ENCODE assay signal across 10 cellular contexts in the genomic region with DNA sequence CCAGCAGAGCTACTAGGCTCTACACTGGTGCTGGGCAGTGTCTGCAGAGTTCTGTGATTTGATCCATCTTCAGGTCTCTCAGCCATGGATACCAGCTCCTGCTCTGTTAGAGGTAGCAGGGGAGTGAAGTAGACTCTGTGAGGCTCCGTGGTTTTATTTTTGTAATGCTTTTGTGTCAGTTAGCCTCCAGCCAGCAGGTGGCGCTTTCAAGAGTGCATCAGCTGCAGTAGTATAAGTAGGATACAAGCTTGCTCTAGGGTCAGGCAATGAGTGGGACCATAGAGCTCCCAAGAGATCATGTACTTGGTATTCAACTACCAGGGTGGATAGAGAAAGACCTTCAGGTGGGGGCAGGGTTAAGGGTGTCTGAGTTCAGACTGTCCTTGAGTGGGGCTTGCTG.
A peak's percentile ranks its signal among the peaks of the same experiment; 100 is the strongest.
DNase-seq lines count a peak whose midpoint lies in the region; ATAC-seq, FAIRE-seq and TF ChIP-seq lines count a peak whose summit lies in the region.
"Had no signal": no experiment of that assay in that cellular context is flagged by ENCODE, and none has a peak within 500 bp of the region (broad histone marks: within the 10 kb centered on the region; RNA-seq: fewer than 3 reads in every experiment).

No MANE protein-coding gene starts in this region.

- H3K27me3 Mint-ChIP-seq in progenitor cell of endocrine pancreas, result no peaks in the 10 kb centered on the region

- TF ChIP-seq CTCF in progenitor cell of endocrine pancreas (IDR thresholded peaks at IDR 0.05; ENCODE audit: unreplicated experiment), result peak; percentile 22

- peaks cover 15% of the 10 kb centered on the region for H3K9me3 Mint-ChIP-seq in progenitor cell of endocrine pancreas (ENCODE audit: low read depth)

- no peak for FAIRE-seq in GM12891 (lab: Jason Lieb, UNC)

- peak; percentile 35 to 39 for DNase-seq in activated CD4-positive, alpha-beta T cell treated with anti-CD3 and anti-CD28 coated beads, Interleukin-2, amount 50 U/mL, for 48 hours
- DNase-seq in progenitor cell of endocrine pancreas (ENCODE audit: low spot score, unreplicated experiment) (no peak), nucleus accumbens (lab: John Stamatoyannopoulos, UW) (no peak), SKM-1 (lab: John Stamatoyannopoulos, UW; ENCODE audit: unreplicated experiment) (no peak), GM12891 (ENCODE audit: insufficient read length, low spot score) (no peak)
- DNase-seq: NCI-H1092 had no signal

- ATAC-seq in GM18502 (IDR thresholded peaks at IDR 0.05; ENCODE audit: poor library complexity, unreplicated experiment) (peak; percentile 70), HG02885 (IDR thresholded peaks at IDR 0.05; ENCODE audit: poor library complexity, unreplicated experiment) (peak; percentile 48)
- ATAC-seq: gastroesophageal sphincter; naive thymus-derived CD8-positive, alpha-beta T cell had no signal

- no peak overlapping the region for H3K27ac Mint-ChIP-seq in progenitor cell of endocrine pancreas
- H3K27ac Mint-ChIP-seq: naive thymus-derived CD8-positive, alpha-beta T cell had no signal

- H3K4me1 Mint-ChIP-seq in progenitor cell of endocrine pancreas (ENCODE audit: low read depth), result no peaks in the 10 kb centered on the region
- H3K4me1 Mint-ChIP-seq: naive thymus-derived CD8-positive, alpha-beta T cell had no signal

- no peak overlapping the region for H3K4me3 Mint-ChIP-seq in progenitor cell of endocrine pancreas (ENCODE audit: low read depth)
- H3K4me3 Mint-ChIP-seq: naive thymus-derived CD8-positive, alpha-beta T cell had no signal

- H3K36me3 Mint-ChIP-seq in progenitor cell of endocrine pancreas (ENCODE audit: insufficient read depth), result no peaks in the 10 kb centered on the region
- H3K36me3 Mint-ChIP-seq: naive thymus-derived CD8-positive, alpha-beta T cell had no signal

- no peak for TF ChIP-seq POLR2A in GM12891 (IDR thresholded peaks at IDR 0.05; ENCODE audit: low read depth, low read length)

TF ChIP-seq in GM12891, 5 proteins besides CTCF, POLR2A, EP300 and RAD21:
- TF ChIP-seq POU2F2 (IDR thresholded peaks at IDR 0.05; ENCODE audit: low read depth, low read length) (no peak), SPI1 (IDR thresholded peaks at IDR 0.05; ENCODE audit: low read depth, low read length) (no peak), PAX5 (IDR thresholded peaks at IDR 0.05; ENCODE audit: insufficient read depth, low read length, severe bottlenecking) (no peak), TAF1 (IDR thresholded peaks at IDR 0.05; ENCODE audit: low read depth, low read length) (no peak), POLR2AphosphoS5 (IDR thresholded peaks at IDR 0.05; ENCODE audit: low read depth, low read length) (no peak)
TF ChIP-seq in GM12891: peak in this region for 0.

Comparison
In these comparisons a context has a peak if more than half of its experiments do, and no peak if none do; other contexts are left out.
1. DNase-seq: peak in activated CD4-positive, alpha-beta T cell treated with anti-CD3 and anti-CD28 coated beads, Interleukin-2, amount 50 U/mL, for 48 hours (2 of 2); none in progenitor cell of endocrine pancreas (single experiment), nucleus accumbens (0 of 56), SKM-1 (single experiment) and GM12891 (single experiment).